In the genomic region with DNA sequence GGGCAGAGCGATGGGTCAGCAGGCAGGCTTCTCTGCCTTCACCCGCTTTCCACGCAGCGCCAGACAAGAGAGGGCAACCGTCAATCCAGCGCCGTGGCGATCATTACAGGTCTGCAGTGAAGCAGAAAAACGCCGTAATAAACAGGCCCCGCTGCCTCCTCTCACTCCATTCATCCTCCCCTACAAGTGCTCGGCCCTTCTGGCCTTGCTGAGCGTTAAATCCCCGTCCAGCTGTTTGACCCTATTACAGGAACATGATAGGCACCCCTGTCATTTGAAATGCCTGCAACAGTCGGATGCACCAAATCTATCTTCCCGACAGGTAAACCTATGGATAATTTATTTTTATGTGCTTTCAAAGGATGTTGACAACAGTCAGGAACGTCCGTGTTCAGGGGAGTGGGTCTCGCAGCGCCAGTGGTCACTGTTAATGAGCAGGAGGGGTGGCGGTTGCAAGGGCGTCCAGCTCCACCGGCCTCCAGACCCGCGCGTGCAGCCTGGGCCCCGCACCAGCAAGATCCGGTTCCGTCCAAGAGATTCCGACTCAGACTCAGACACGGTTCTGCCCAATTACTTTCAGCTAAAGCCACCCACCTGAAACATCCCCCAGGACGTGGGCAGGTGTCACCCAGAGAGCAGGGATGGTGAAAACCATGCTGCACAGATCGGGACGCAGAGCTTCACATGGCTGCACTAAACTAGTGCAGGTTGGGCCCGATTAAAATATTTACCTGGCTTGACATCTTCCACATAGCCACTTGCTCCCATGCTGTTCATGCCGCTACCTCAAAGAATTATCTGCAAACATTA, we compare ENCODE assay signal across 33 cellular contexts.
"Had no signal": no experiment of that assay in that cellular context is flagged by ENCODE, and none has a peak within 500 bp of the region (broad histone marks: within the 10 kb centered on the region; RNA-seq: fewer than 3 reads in every experiment).

No MANE protein-coding gene starts in this region.

- H3K36me3 Mint-ChIP-seq: activated CD4-positive, alpha-beta memory T cell treated with anti-CD3 and anti-CD28 coated beads for 36 hours; activated CD8-positive, alpha-beta memory T cell treated with anti-CD3 and anti-CD28 coated beads, Interleukin-2, amount 10 ng/mL, durations not matched to agents 7 days and 5 days; activated naive CD4-positive, alpha-beta T cell treated with anti-CD3 and anti-CD28 coated beads, Interleukin-2, amount 10 ng/mL, durations not matched to agents 7 days and 5 days; activated naive CD4-positive, alpha-beta T cell treated with anti-CD3 and anti-CD28 coated beads, Interleukin-2, amount 50 U/mL, for 72 hours; activated naive CD8-positive, alpha-beta T cell treated with anti-CD3 and anti-CD28 coated beads, Interleukin-2, amount 10 ng/mL, durations not matched to agents 7 days and 5 days; brain had no signal

- H3K4me1 ChIP-seq: ascending aorta, breast epithelium had no signal

- H3K4me3 ChIP-seq: ascending aorta, breast epithelium, cardiac muscle cell, coronary artery, dorsolateral prefrontal cortex had no signal

- H3K27me3 Mint-ChIP-seq: activated CD4-positive, alpha-beta memory T cell treated with anti-CD3 and anti-CD28 coated beads for 36 hours; activated CD4-positive, alpha-beta T cell treated with anti-CD3 and anti-CD28 coated beads for 36 hours; activated CD4-positive, alpha-beta T cell treated with anti-CD3 and anti-CD28 coated beads, Interleukin-2, amount 10 ng/mL, durations not matched to agents 24 days and 14 days; activated CD8-positive, alpha-beta memory T cell treated with anti-CD3 and anti-CD28 coated beads, Interleukin-2, amount 10 ng/mL, durations not matched to agents 7 days and 5 days; activated naive CD4-positive, alpha-beta T cell treated with anti-CD3 and anti-CD28 coated beads, Interleukin-2, amount 10 ng/mL, durations not matched to agents 7 days and 5 days; activated T-cell treated with anti-CD3 and anti-CD28 coated beads, Interleukin-2, amount 50 U/mL, for 24 hours; dendritic cell treated with granulocyte-macrophage colony-stimulating factor and Interleukin-4, amounts not matched to agents 40 ng/mL and 50 ng/mL, for 4 days had no signal

- DNase-seq: activated CD4-positive, alpha-beta memory T cell treated with anti-CD3 and anti-CD28 coated beads for 36 hours; activated CD4-positive, alpha-beta T cell treated with anti-CD3 and anti-CD28 coated beads for 36 hours; activated CD4-positive, alpha-beta T cell treated with anti-CD3 and anti-CD28 coated beads, Interleukin-2, amount 10 ng/mL, durations not matched to agents 24 days and 14 days; activated CD4-positive, CD25-positive, alpha-beta regulatory T cell; activated CD4-positive, CD25-positive, alpha-beta regulatory T cell treated with anti-CD3 and anti-CD28 coated beads, Interleukin-2, amount 50 U/mL, for 72 hours; activated CD8-positive, alpha-beta memory T cell treated with anti-CD3 and anti-CD28 coated beads, Interleukin-2, amount 10 ng/mL, durations not matched to agents 7 days and 5 days; activated CD8-positive, alpha-beta memory T cell treated with anti-CD3 and anti-CD28 coated beads, Interleukin-2, amount 50 U/mL, for 4 hours; activated CD8-positive, alpha-beta T cell treated with anti-CD3 and anti-CD28 coated beads, Interleukin-2, amount 10 ng/mL, durations not matched to agents 7 days and 5 days; activated gamma-delta T cell; activated naive CD4-positive, alpha-beta T cell; activated naive CD4-positive, alpha-beta T cell treated with anti-CD3 and anti-CD28 coated beads, Interleukin-2, amount 10 ng/mL, durations not matched to agents 7 days and 5 days; activated naive CD8-positive, alpha-beta T cell treated with anti-CD3 and anti-CD28 coated beads, Interleukin-2, amount 10 ng/mL, durations not matched to agents 7 days and 5 days; activated T-cell treated with anti-CD3 and anti-CD28 coated beads, Interleukin-2, amount 50 U/mL, for 24 hours; activated T-cell treated with anti-CD3 and anti-CD28 coated beads, Interleukin-2, amount 50 U/mL, for 72 hours; central memory CD4-positive, alpha-beta T cell; cerebellar nuclear complex; dorsolateral prefrontal cortex; effector memory CD4-positive, alpha-beta T cell; endodermal cell; foreskin fibroblast; T-helper 1 cell; T-helper 17 cell; T1000; WERI-Rb-1 had no signal

- H3K36me3 ChIP-seq: ascending aorta, breast epithelium, cardiac muscle cell, WERI-Rb-1 had no signal

- H3K9me3 Mint-ChIP-seq: activated CD4-positive, alpha-beta memory T cell treated with anti-CD3 and anti-CD28 coated beads for 36 hours; activated CD4-positive, alpha-beta T cell treated with anti-CD3 and anti-CD28 coated beads, Interleukin-2, amount 10 ng/mL, durations not matched to agents 24 days and 14 days; activated naive CD4-positive, alpha-beta T cell treated with anti-CD3 and anti-CD28 coated beads, Interleukin-2, amount 10 ng/mL, durations not matched to agents 7 days and 5 days; activated naive CD4-positive, alpha-beta T cell treated with anti-CD3 and anti-CD28 coated beads, Interleukin-2, amount 50 U/mL, for 72 hours; activated naive CD8-positive, alpha-beta T cell treated with anti-CD3 and anti-CD28 coated beads, Interleukin-2, amount 10 ng/mL, durations not matched to agents 7 days and 5 days; activated T-cell treated with anti-CD3 and anti-CD28 coated beads, Interleukin-2, amount 50 U/mL, for 24 hours; activated T-cell treated with anti-CD3 and anti-CD28 coated beads, Interleukin-2, amount 50 U/mL, for 72 hours; brain; dendritic cell treated with granulocyte-macrophage colony-stimulating factor and Interleukin-4, amounts not matched to agents 40 ng/mL and 50 ng/mL, for 4 days; endodermal cell; T-helper 2 cell treated with Interferon-gamma antibody and Interleukin-4, amounts not matched to agents 5 μg/mL and 100 μg/mL, for 36 hours had no signal

- H3K4me1 Mint-ChIP-seq: activated CD4-positive, alpha-beta T cell treated with anti-CD3 and anti-CD28 coated beads for 36 hours; activated CD4-positive, alpha-beta T cell treated with anti-CD3 and anti-CD28 coated beads, Interleukin-2, amount 10 ng/mL, durations not matched to agents 24 days and 14 days; activated CD8-positive, alpha-beta memory T cell treated with anti-CD3 and anti-CD28 coated beads, Interleukin-2, amount 10 ng/mL, durations not matched to agents 7 days and 5 days; activated naive CD4-positive, alpha-beta T cell treated with anti-CD3 and anti-CD28 coated beads, Interleukin-2, amount 10 ng/mL, durations not matched to agents 7 days and 5 days; activated naive CD8-positive, alpha-beta T cell treated with anti-CD3 and anti-CD28 coated beads, Interleukin-2, amount 10 ng/mL, durations not matched to agents 7 days and 5 days; endodermal cell; T-helper 17 cell had no signal

- ATAC-seq: activated CD4-positive, alpha-beta T cell treated with anti-CD3 and anti-CD28 coated beads for 36 hours; activated CD8-positive, alpha-beta memory T cell treated with anti-CD3 and anti-CD28 coated beads, Interleukin-2, amount 10 ng/mL, durations not matched to agents 7 days and 5 days; activated CD8-positive, alpha-beta T cell treated with anti-CD3 and anti-CD28 coated beads, Interleukin-2, amount 10 ng/mL, durations not matched to agents 7 days and 5 days; activated naive CD4-positive, alpha-beta T cell treated with anti-CD3 and anti-CD28 coated beads, Interleukin-2, amount 50 U/mL, for 72 hours; activated T-cell treated with anti-CD3 and anti-CD28 coated beads, Interleukin-2, amount 50 U/mL, for 72 hours; esophagus mucosa; T-helper 17 cell had no signal

- H3K27me3 ChIP-seq: ascending aorta, cardiac muscle cell had no signal

- H3K9me3 ChIP-seq: ascending aorta, breast epithelium had no signal

- H3K27ac ChIP-seq: ascending aorta, breast epithelium, cardiac muscle cell, coronary artery, dorsolateral prefrontal cortex, WERI-Rb-1 had no signal

- H3K27ac Mint-ChIP-seq: activated CD4-positive, alpha-beta memory T cell treated with anti-CD3 and anti-CD28 coated beads for 36 hours; activated CD4-positive, alpha-beta T cell treated with anti-CD3 and anti-CD28 coated beads for 36 hours; activated CD4-positive, alpha-beta T cell treated with anti-CD3 and anti-CD28 coated beads, Interleukin-2, amount 10 ng/mL, durations not matched to agents 24 days and 14 days; activated CD8-positive, alpha-beta memory T cell treated with anti-CD3 and anti-CD28 coated beads, Interleukin-2, amount 10 ng/mL, durations not matched to agents 7 days and 5 days; activated CD8-positive, alpha-beta T cell treated with anti-CD3 and anti-CD28 coated beads, Interleukin-2, amount 10 ng/mL, durations not matched to agents 7 days and 5 days; activated naive CD4-positive, alpha-beta T cell treated with anti-CD3 and anti-CD28 coated beads, Interleukin-2, amount 10 ng/mL, durations not matched to agents 7 days and 5 days; activated naive CD4-positive, alpha-beta T cell treated with anti-CD3 and anti-CD28 coated beads, Interleukin-2, amount 50 U/mL, for 72 hours; activated naive CD8-positive, alpha-beta T cell treated with anti-CD3 and anti-CD28 coated beads, Interleukin-2, amount 10 ng/mL, durations not matched to agents 7 days and 5 days; activated T-cell treated with anti-CD3 and anti-CD28 coated beads, Interleukin-2, amount 50 U/mL, for 24 hours; activated T-cell treated with anti-CD3 and anti-CD28 coated beads, Interleukin-2, amount 50 U/mL, for 72 hours; dendritic cell treated with granulocyte-macrophage colony-stimulating factor and Interleukin-4, amounts not matched to agents 40 ng/mL and 50 ng/mL, for 4 days; endodermal cell; T-helper 17 cell; T-helper 2 cell treated with Interferon-gamma antibody and Interleukin-4, amounts not matched to agents 5 μg/mL and 100 μg/mL, for 36 hours had no signal

- H3K4me3 Mint-ChIP-seq: activated CD4-positive, alpha-beta memory T cell treated with anti-CD3 and anti-CD28 coated beads for 36 hours; activated CD4-positive, alpha-beta T cell treated with anti-CD3 and anti-CD28 coated beads for 36 hours; activated CD4-positive, alpha-beta T cell treated with anti-CD3 and anti-CD28 coated beads, Interleukin-2, amount 10 ng/mL, durations not matched to agents 24 days and 14 days; activated CD8-positive, alpha-beta memory T cell treated with anti-CD3 and anti-CD28 coated beads, Interleukin-2, amount 10 ng/mL, durations not matched to agents 7 days and 5 days; activated CD8-positive, alpha-beta T cell treated with anti-CD3 and anti-CD28 coated beads, Interleukin-2, amount 10 ng/mL, durations not matched to agents 7 days and 5 days; activated naive CD4-positive, alpha-beta T cell treated with anti-CD3 and anti-CD28 coated beads, Interleukin-2, amount 10 ng/mL, durations not matched to agents 7 days and 5 days; activated naive CD8-positive, alpha-beta T cell treated with anti-CD3 and anti-CD28 coated beads, Interleukin-2, amount 10 ng/mL, durations not matched to agents 7 days and 5 days; activated T-cell treated with anti-CD3 and anti-CD28 coated beads, Interleukin-2, amount 50 U/mL, for 24 hours; activated T-cell treated with anti-CD3 and anti-CD28 coated beads, Interleukin-2, amount 50 U/mL, for 72 hours; brain; dendritic cell treated with granulocyte-macrophage colony-stimulating factor and Interleukin-4, amounts not matched to agents 40 ng/mL and 50 ng/mL, for 4 days; endodermal cell; T-helper 17 cell; T-helper 2 cell treated with Interferon-gamma antibody and Interleukin-4, amounts not matched to agents 5 μg/mL and 100 μg/mL, for 36 hours had no signal
